1 cellular context compared by ENCODE assay signal in genomic region chr15:76168237-76168984, GRCh38.
TF ChIP-seq lines count a peak whose summit lies in the region.

No MANE protein-coding gene starts in this region.

TF ChIP-seq in WTC11, 78 proteins besides CTCF, POLR2A, EP300 and RAD21 (continued from another document):
- TF ChIP-seq ZNF281 (CRISPR knock-in tag; IDR thresholded peaks at IDR 0.05) (no peak), ZNF512 (CRISPR knock-in tag; IDR thresholded peaks at IDR 0.05; ENCODE audit: borderline replicate concordance) (no peak), TEAD4 (CRISPR knock-in tag; IDR thresholded peaks at IDR 0.05) (no peak), ZNF232 (CRISPR knock-in tag; IDR thresholded peaks at IDR 0.05) (no peak), IRF1 (CRISPR knock-in tag; IDR thresholded peaks at IDR 0.05) (no peak), CDX4 (CRISPR knock-in tag; IDR thresholded peaks at IDR 0.05; ENCODE audit: borderline replicate concordance) (no peak), NFE2L1 (CRISPR knock-in tag; IDR thresholded peaks at IDR 0.05) (no peak), ZBTB21 (CRISPR knock-in tag; IDR thresholded peaks at IDR 0.05; ENCODE audit: borderline replicate concordance) (no peak), CREM (CRISPR knock-in tag; IDR thresholded peaks at IDR 0.05) (no peak), KAT7 (CRISPR knock-in tag; IDR thresholded peaks at IDR 0.05; ENCODE audit: borderline replicate concordance) (no peak), RELA (CRISPR knock-in tag; IDR thresholded peaks at IDR 0.05; ENCODE audit: borderline replicate concordance) (no peak)
